In the genomic region with DNA sequence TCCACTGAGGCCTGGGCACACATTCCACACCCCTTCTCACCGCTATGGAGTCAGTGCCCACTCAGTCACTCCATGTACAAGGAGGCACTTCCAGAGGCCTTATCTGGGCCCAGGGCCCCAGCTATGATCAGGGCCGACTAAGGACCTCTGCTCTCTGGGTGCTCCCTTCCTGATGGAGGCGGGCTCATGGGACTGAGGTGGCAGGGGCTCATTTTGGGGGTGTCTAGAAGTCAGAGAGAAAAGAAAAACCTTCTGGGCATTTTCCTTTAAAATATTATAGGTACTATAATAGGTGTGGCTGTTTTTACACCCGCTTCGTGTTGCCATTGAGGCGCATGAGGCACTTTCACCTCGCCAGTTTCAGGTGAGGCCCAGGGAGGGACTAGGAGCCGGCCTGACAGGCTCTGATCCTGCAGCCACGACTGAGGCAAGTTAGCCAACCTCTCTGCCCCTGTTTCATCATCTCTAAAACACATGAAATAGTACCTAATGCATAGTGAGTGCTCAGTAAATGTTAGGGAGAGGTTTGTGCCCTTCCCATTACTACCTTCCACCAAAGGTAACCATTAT, we compare ENCODE assay signal across 27 cellular contexts. TPM values are rescaled to one million over a fixed set of nuclear protein-coding genes. Genes with fewer than 3 reads are reported as not detected.
DNase-seq lines count a peak whose midpoint lies in the region; ATAC-seq and TF ChIP-seq lines count a peak whose summit lies in the region.
"Had no signal": no experiment of that assay in that cellular context is flagged by ENCODE, and none has a peak within 500 bp of the region (broad histone marks: within the 10 kb centered on the region; RNA-seq: fewer than 3 reads in every experiment).

No MANE protein-coding gene starts in this region.

- H2AFZ ChIP-seq in SK-N-SH (ENCODE audit: low read depth): no peak overlapping the region
- H2AFZ ChIP-seq in hepatocyte: no peak overlapping the region

- CTCF ChIA-PET in SK-N-SH (lab: Yijun Ruan, JAX): no interaction called here

- no peak for TF ChIP-seq CTCF in SK-N-SH (IDR thresholded peaks at IDR 0.05)
- no peak for TF ChIP-seq CTCF in adrenal gland (IDR thresholded peaks at IDR 0.05)
- TF ChIP-seq CTCF in hepatocyte (IDR thresholded peaks at IDR 0.05; ENCODE audit: poor library complexity): no peak
- TF ChIP-seq CTCF in suprapubic skin (IDR thresholded peaks at IDR 0.05): no peak

- H3K9me2 ChIP-seq in SK-N-SH (no peaks in the 10 kb centered on the region), hepatocyte (replicated peaks; ENCODE audit: insufficient read depth) (no peaks in the 10 kb centered on the region)

- H3K27me3 ChIP-seq in SK-N-SH (ENCODE audit: insufficient read depth): no peaks in the 10 kb centered on the region
- no peaks in the 10 kb centered on the region for H3K27me3 ChIP-seq in adrenal gland
- no peaks in the 10 kb centered on the region for H3K27me3 ChIP-seq in hepatocyte
- H3K27me3 ChIP-seq in suprapubic skin: no peaks in the 10 kb centered on the region
- H3K27me3 ChIP-seq in MG63: no peaks in the 10 kb centered on the region
- H3K27me3 ChIP-seq: left lung, SJCRH30 had no signal

- H3K4me1 ChIP-seq in SK-N-SH (ENCODE audit: control insufficient read depth in 1 of 2, insufficient read depth in 2 of 2, low read depth in 1 of 2, low read length in 1 of 2) (peaks cover 6 to 20% of the 10 kb centered on the region in 2 experiments; a peak in 3 of 4 replicates), adrenal gland (replicated peaks in 1 of 2) (peaks cover 12 to 28% of the 10 kb centered on the region in 2 donors), hepatocyte (ENCODE audit: insufficient read depth) (peaks cover 36% of the 10 kb centered on the region), suprapubic skin (peaks cover 55% of the 10 kb centered on the region)

- POLR2A ChIA-PET in SK-N-SH (lab: Yijun Ruan, JAX): no interaction called here

- no peak for ATAC-seq in SK-N-SH treated with all-trans-retinoic acid at 6 μM for 48 hours
- no peak for ATAC-seq in GM21576 (IDR thresholded peaks at IDR 0.05; ENCODE audit: unreplicated experiment)
- no peak for ATAC-seq in HG02852 (IDR thresholded peaks at IDR 0.05; ENCODE audit: unreplicated experiment)
- ATAC-seq: activated naive CD8-positive, alpha-beta T cell treated with anti-CD3 and anti-CD28 coated beads, Interleukin-2, amount 50 U/mL, for 24 hours; left lung; Panc1; stimulated activated memory B cell treated with anti-CD40 and anti-IgM and Interleukin-4, amounts not matched to agents 10 μg/mL and 1 μg/mL and 100 μg/mL, for 72 hours had no signal

- no peak for DNase-seq in SK-N-SH
- peak in 5 of 7 donors; percentile 6 to 39 (median 13) for DNase-seq in adrenal gland
- no peak for DNase-seq in hepatocyte (ENCODE audit: low spot score)
- peak in 1 of 2 donors; percentile 57 for DNase-seq in suprapubic skin (ENCODE audit: low spot score in 2 of 2)
- no peak for DNase-seq in MG63
- DNase-seq: activated CD4-positive, alpha-beta T cell treated with anti-CD3 and anti-CD28 coated beads for 48 hours; activated CD8-positive, alpha-beta memory T cell treated with anti-CD3 and anti-CD28 coated beads, Interleukin-2, amount 50 U/mL, for 4 hours; activated gamma-delta T cell; activated naive CD8-positive, alpha-beta T cell treated with anti-CD3 and anti-CD28 coated beads, Interleukin-2, amount 50 U/mL, for 24 hours; cortex of kidney; DMS79; Karpas-422; midbrain; NCI-H1694 treated with DMSO at 0.1 percent for 48 hours; NCI-H345; NCI-H774; stimulated activated CD4-positive, alpha-beta T cell treated with anti-CD3 and anti-CD28 coated beads, Interleukin-2, amount 100 ng/mL, for 24 hours had no signal

- WGBS in SK-N-SH (ENCODE audit: low lambda C conversion rate): 98% methylated on average over 9 of the region's 9 CpGs
- 89 to 96% (median 92%) methylated on average over 9 of the region's 9 CpGs for WGBS in adrenal gland, 4 donors
- 89% methylated on average over 9 of the region's 9 CpGs for WGBS in hepatocyte (ENCODE audit: low lambda C conversion rate, missing lambda C conversion rate)
- WGBS in suprapubic skin: 68% methylated on average over 9 of the region's 9 CpGs

- TF ChIP-seq RAD21 in SK-N-SH (IDR thresholded peaks at IDR 0.05; ENCODE audit: low read length): no peak

- H3K27ac ChIP-seq in SK-N-SH (ENCODE audit: low read depth in 2 of 2, low read length in 1 of 2): peak overlapping the region in 1 of 2 experiments; percentile 90; a peak in 2 of 4 replicates
- peak overlapping the region in 1 of 5 donors; percentile 64 for H3K27ac ChIP-seq in adrenal gland
- H3K27ac ChIP-seq in hepatocyte: peak overlapping the region; percentile 79
- H3K27ac ChIP-seq in suprapubic skin: peak overlapping the region; percentile 77
- H3K27ac ChIP-seq: 22Rv1, left lung, SJCRH30 had no signal

- no peaks in the 10 kb centered on the region for H3K79me2 ChIP-seq in SK-N-SH (ENCODE audit: insufficient read depth)
- no peaks in the 10 kb centered on the region for H3K79me2 ChIP-seq in hepatocyte

- TF ChIP-seq POLR2A in adrenal gland (IDR thresholded peaks at IDR 0.05): no peak
- TF ChIP-seq POLR2A in suprapubic skin (IDR thresholded peaks at IDR 0.05): no peak

- H4K20me1 ChIP-seq in SK-N-SH (ENCODE audit: insufficient read depth): no peaks in the 10 kb centered on the region
- H4K20me1 ChIP-seq in hepatocyte (ENCODE audit: insufficient read depth, poor library complexity, severe bottlenecking): no peaks in the 10 kb centered on the region

- H3K9me3 ChIP-seq in SK-N-SH (no peaks in the 10 kb centered on the region), adrenal gland (replicated peaks in 1 of 3) (no peaks in the 10 kb centered on the region), hepatocyte (ENCODE audit: low read depth) (no peaks in the 10 kb centered on the region), suprapubic skin (no peaks in the 10 kb centered on the region), MG63 (no peaks in the 10 kb centered on the region)
- H3K9me3 ChIP-seq: left lung, SJCRH30, thoracic aorta had no signal

- no peak overlapping the region for H3K9ac ChIP-seq in SK-N-SH

- H3K4me2 ChIP-seq in SK-N-SH: peak overlapping the region; percentile 35; the same call in 1 of the 2 replicates
- H3K4me2 ChIP-seq in hepatocyte: no peak overlapping the region

- H3F3A ChIP-seq in SK-N-SH (replicated peaks; ENCODE audit: insufficient read depth): peaks cover 31% of the 10 kb centered on the region

- no peak for TF ChIP-seq EP300 in SK-N-SH (IDR thresholded peaks at IDR 0.05; ENCODE audit: borderline replicate concordance in 1 of 2, low read depth in 1 of 2, low read length in 1 of 2)
- no peak for TF ChIP-seq EP300 in suprapubic skin (IDR thresholded peaks at IDR 0.05)

- intact Hi-C loops in adrenal gland (cut with DNase I): no loop called here

- H3K4me3 ChIP-seq in SK-N-SH (ENCODE audit: low read depth in 2 of 2, low read length in 1 of 2) (no peak overlapping the region), adrenal gland (no peak overlapping the region), hepatocyte (no peak overlapping the region), suprapubic skin (no peak overlapping the region), MG63 (no peak overlapping the region)
- H3K4me3 ChIP-seq: left lung, SJCRH30, thoracic aorta had no signal

- H3K36me3 ChIP-seq in SK-N-SH (replicated peaks in 1 of 2; ENCODE audit: control insufficient read depth in 1 of 2, insufficient read depth in 2 of 2, low read length in 1 of 2) (peaks cover 0 to 6% of the 10 kb centered on the region in 2 experiments), adrenal gland (replicated peaks in 1 of 2) (no peaks in the 10 kb centered on the region), hepatocyte (replicated peaks; ENCODE audit: insufficient read depth, low read depth) (no peaks in the 10 kb centered on the region), suprapubic skin (no peaks in the 10 kb centered on the region), MG63 (no peaks in the 10 kb centered on the region)
- H3K36me3 ChIP-seq: left lung, SJCRH30, thoracic aorta had no signal

TF ChIP-seq in SK-N-SH, 30 proteins besides CTCF, POLR2A, EP300 and RAD21 (continues in another document):
- no peak for TF ChIP-seq CHD2 (IDR thresholded peaks at IDR 0.05; ENCODE audit: low read length, partially characterized antibody)
- TF ChIP-seq TCF12 (IDR thresholded peaks at IDR 0.05): no peak
- no peak for TF ChIP-seq ELF1 (IDR thresholded peaks at IDR 0.05)
- no peak for TF ChIP-seq NFIC (IDR thresholded peaks at IDR 0.05; ENCODE audit: borderline replicate concordance)

TF ChIP-seq in SK-N-SH treated with all-trans-retinoic acid at 6 μM for 48 hours, 23 proteins besides CTCF, POLR2A, EP300 and RAD21 (continues in another document):
- TF ChIP-seq ARNTL (CRISPR knock-in tag; IDR thresholded peaks at IDR 0.05; ENCODE audit: borderline replicate concordance, low read depth): no peak
- TF ChIP-seq OSR1 (CRISPR knock-in tag; IDR thresholded peaks at IDR 0.05): no peak
- TF ChIP-seq SNAI2 (CRISPR knock-in tag; IDR thresholded peaks at IDR 0.05): no peak
- TF ChIP-seq ISL1 (CRISPR knock-in tag; IDR thresholded peaks at IDR 0.05): no peak
- no peak for TF ChIP-seq RARB (CRISPR knock-in tag; IDR thresholded peaks at IDR 0.05)

RNA-seq across cellular contexts. Expression of gene B9D1, which starts 14.4 kb away (rescaled TPM):
- polyA plus RNA-seq in SK-N-SH (2012; rRNA removed): 75.0 and 81.6 TPM in 2 replicates
- polyA plus RNA-seq in SK-N-SH (2012; cell fraction: cytosol; rRNA removed): 56.1 and 64.8 TPM in 2 replicates
- polyA plus RNA-seq in SK-N-SH (2012; cell fraction: nucleus; rRNA removed): 81.5 and 92.1 TPM in 2 replicates
- 10 to 100 TPM; 19.3 to 67.7 (median 30.1) TPM for total RNA-seq in adrenal gland
- polyA plus RNA-seq in adrenal gland: 10 to 100 TPM; 24.7 to 56.4 (median 37.2) TPM
- 19.0 and 29.6 TPM in 2 replicates for total RNA-seq in hepatocyte
- 30.8 and 51.3 TPM in 2 replicates for polyA plus RNA-seq in hepatocyte
- 10 to 100 TPM; 10.7 to 21.7 (median 17.3) TPM for total RNA-seq in suprapubic skin
- total RNA-seq in MG63 (2014; rRNA removed; shearing (Covaris generic); ENCODE audit: low replicate concordance): 14.8 and 30.2 TPM in 2 replicates

RNA-seq across cellular contexts. Expression of gene MAPK7, which starts 30.1 kb away (rescaled TPM):
- polyA plus RNA-seq in SK-N-SH (2012; rRNA removed): 10.5 and 19.1 TPM in 2 replicates
- polyA plus RNA-seq in SK-N-SH (2012; cell fraction: cytosol; rRNA removed): 8.9 and 14.2 TPM in 2 replicates
- polyA plus RNA-seq in SK-N-SH (2012; cell fraction: nucleus; rRNA removed): 54.4 and 71.5 TPM in 2 replicates
- total RNA-seq in adrenal gland: 100 to 1,000 TPM in 1 of 8 donors, 10 to 100 TPM in 7; 37.4 to 223 (median 48.3) TPM
- polyA plus RNA-seq in adrenal gland: 10 to 100 TPM; 22.6 to 41.3 (median 26.8) TPM
- 19.9 and 26.1 TPM in 2 replicates for total RNA-seq in hepatocyte
- 36.9 and 49.0 TPM in 2 replicates for polyA plus RNA-seq in hepatocyte
- 10 to 100 TPM; 30.9 to 47.1 (median 43.6) TPM for total RNA-seq in suprapubic skin
- total RNA-seq in MG63 (2014; rRNA removed; shearing (Covaris generic); ENCODE audit: low replicate concordance): 2.8 and 10.1 TPM in 2 replicates

RNA-seq across cellular contexts. Expression of gene MFAP4, which starts 38.8 kb away (rescaled TPM):
- 112 and 120 TPM in 2 replicates for polyA plus RNA-seq in SK-N-SH (2012; rRNA removed)
- 98.4 and 115 TPM in 2 replicates for polyA plus RNA-seq in SK-N-SH (2012; cell fraction: cytosol; rRNA removed)
- 99.5 and 101 TPM in 2 replicates for polyA plus RNA-seq in SK-N-SH (2012; cell fraction: nucleus; rRNA removed)
- 10 to 100 TPM; 24.1 to 84.5 (median 29.9) TPM for total RNA-seq in adrenal gland
- polyA plus RNA-seq in adrenal gland: 10 to 100 TPM; 36.8 to 53.6 (median 40.1) TPM
- 360 and 362 TPM in 2 replicates for total RNA-seq in hepatocyte
- polyA plus RNA-seq in hepatocyte: 739 and 801 TPM in 2 replicates
- total RNA-seq in suprapubic skin: 10 to 100 TPM; 14.9 to 27.8 (median 24.9) TPM
- 3.2 and 4.3 TPM in 2 replicates for total RNA-seq in MG63 (2014; rRNA removed; shearing (Covaris generic); ENCODE audit: low replicate concordance)
- polyA plus RNA-seq: neural cell had no signal

Comparison
In these comparisons a context has a peak if more than half of its experiments do, and no peak if none do; other contexts are left out.
1. DNase-seq: peak in adrenal gland (5 of 7); none in SK-N-SH (single experiment), hepatocyte (single experiment) and MG63 (single experiment).